In genomic region chr9:121283856-121284732, GRCh38 we compare ENCODE assay signal across 9 cellular contexts. TPM values are rescaled to one million over a fixed set of nuclear protein-coding genes. Genes with fewer than 3 reads are reported as not detected.
DNase-seq lines count a peak whose midpoint lies in the region; ATAC-seq, FAIRE-seq and TF ChIP-seq lines count a peak whose summit lies in the region.
"Had no signal": no experiment of that assay in that cellular context is flagged by ENCODE, and none has a peak within 500 bp of the region (broad histone marks: within the 10 kb centered on the region; RNA-seq: fewer than 3 reads in every experiment).

No MANE protein-coding gene starts in this region.

- peak; percentile 67 for DNase-seq in cardiac septum (ENCODE audit: low spot score)
- DNase-seq in Right ventricle myocardium superior = no peak
- DNase-seq in dorsolateral prefrontal cortex = peak in 1 of 10 donors; percentile 33
- DNase-seq in nephron progenitor cell = no peak
- DNase-seq in upper lobe of right lung = peak; percentile 62
- DNase-seq in GM12892 (ENCODE audit: insufficient read length) = no peak
- DNase-seq in G401 (ENCODE audit: low spot score) = no peak
- DNase-seq: kidney glomerular epithelial cell had no signal

- H3K4me1 ChIP-seq in upper lobe of right lung = peaks cover 99% of the 10 kb centered on the region

- TF ChIP-seq CTCF in dorsolateral prefrontal cortex (IDR thresholded peaks at IDR 0.05 in 54 of 56, conservative IDR thresholded peaks at IDR 0.05 in 2 of 56; ENCODE audit: low read depth in 1 of 56, partially characterized antibody in 56 of 56) (no peak), nephron progenitor cell (IDR thresholded peaks at IDR 0.05) (no peak), upper lobe of right lung (IDR thresholded peaks at IDR 0.05) (no peak)

- peaks cover 13% of the 10 kb centered on the region for H3K36me3 ChIP-seq in upper lobe of right lung

- intact Hi-C loops in cardiac septum (cut with DNase I) = loop anchor here (5.0 kb wide), 1 partner anchor 88 kb away; the partner anchor contains the start of gene STOM
- intact Hi-C loops in Right ventricle myocardium superior (cut with DNase I) = no loop called here
- intact Hi-C loops in dorsolateral prefrontal cortex (cut with DNase I) = loop anchor here (5.0 kb wide), 2 partner anchors 88 to 93 kb away; partner anchors contain the start of gene STOM (in 1 of the 2)
- intact Hi-C loops in upper lobe of right lung (cut with DNase I) = no loop called here

- ATAC-seq in Right ventricle myocardium superior (ENCODE audit: poor library complexity) = no peak
- no peak for ATAC-seq in upper lobe of right lung
- no peak for ATAC-seq in GM21381 (IDR thresholded peaks at IDR 0.05; ENCODE audit: unreplicated experiment)

- no peak for TF ChIP-seq POLR2A in GM12892 (IDR thresholded peaks at IDR 0.05; ENCODE audit: low read depth, low read length)

- in situ Hi-C loops in G401 (cut with HindIII; ENCODE audit: low sequenced_read_pairs) = no loop called here

- H3K27ac ChIP-seq in dorsolateral prefrontal cortex (peak overlapping the region; percentile 43 to 100 (median 99)), upper lobe of right lung (peak overlapping the region; percentile 94)

- no peaks in the 10 kb centered on the region for H3K9me3 ChIP-seq in upper lobe of right lung

- H3K4me3 Mint-ChIP-seq in nephron progenitor cell = no peak overlapping the region

- H3K4me3 ChIP-seq in dorsolateral prefrontal cortex = no peak overlapping the region
- no peak overlapping the region for H3K4me3 ChIP-seq in upper lobe of right lung

- peaks cover 64% of the 10 kb centered on the region for H3K4me1 Mint-ChIP-seq in nephron progenitor cell

- H3K27ac Mint-ChIP-seq in nephron progenitor cell = peak overlapping the region; percentile 39

- H3K27me3 ChIP-seq in dorsolateral prefrontal cortex = no peaks in the 10 kb centered on the region
- H3K27me3 ChIP-seq in upper lobe of right lung = no peaks in the 10 kb centered on the region

- FAIRE-seq in GM12892 (lab: Jason Lieb, UNC) = no peak

- H3K27me3 Mint-ChIP-seq in nephron progenitor cell (ENCODE audit: low read depth, poor library complexity) = peaks cover 7% of the 10 kb centered on the region

- no peaks in the 10 kb centered on the region for H3K36me3 Mint-ChIP-seq in nephron progenitor cell (ENCODE audit: low read depth)

- no peaks in the 10 kb centered on the region for H3K9me3 Mint-ChIP-seq in nephron progenitor cell

RNA-seq across cellular contexts. Expression of gene GSN, which starts 16.1 kb away (rescaled TPM):
- 855 TPM for total RNA-seq in cardiac septum
- 837 TPM for total RNA-seq in Right ventricle myocardium superior
- 100 to 1,000 TPM in 119 of 120 experiments, 10 to 100 TPM in 1; 88.2 to 740 (median 233) TPM for total RNA-seq in dorsolateral prefrontal cortex
- 464 TPM for total RNA-seq in upper lobe of right lung
- 8.4 TPM for polyA plus RNA-seq in GM12892 (2012; ENCODE audit: missing spikeins)
- 333 and 366 TPM in 2 replicates for total RNA-seq in G401 (2014; rRNA removed; shearing (Covaris generic))

Comparison
In these comparisons a context has a peak if more than half of its experiments do, and no peak if none do; other contexts are left out.
1. DNase-seq: peak in cardiac septum (single experiment) and upper lobe of right lung (single experiment); none in Right ventricle myocardium superior (single experiment), nephron progenitor cell (single experiment), GM12892 (single experiment) and G401 (single experiment).
2. intact Hi-C loops: an anchor here in cardiac septum (5.0 kb wide) and dorsolateral prefrontal cortex (5.0 kb wide); none called in Right ventricle myocardium superior and upper lobe of right lung.